In the genomic region with DNA sequence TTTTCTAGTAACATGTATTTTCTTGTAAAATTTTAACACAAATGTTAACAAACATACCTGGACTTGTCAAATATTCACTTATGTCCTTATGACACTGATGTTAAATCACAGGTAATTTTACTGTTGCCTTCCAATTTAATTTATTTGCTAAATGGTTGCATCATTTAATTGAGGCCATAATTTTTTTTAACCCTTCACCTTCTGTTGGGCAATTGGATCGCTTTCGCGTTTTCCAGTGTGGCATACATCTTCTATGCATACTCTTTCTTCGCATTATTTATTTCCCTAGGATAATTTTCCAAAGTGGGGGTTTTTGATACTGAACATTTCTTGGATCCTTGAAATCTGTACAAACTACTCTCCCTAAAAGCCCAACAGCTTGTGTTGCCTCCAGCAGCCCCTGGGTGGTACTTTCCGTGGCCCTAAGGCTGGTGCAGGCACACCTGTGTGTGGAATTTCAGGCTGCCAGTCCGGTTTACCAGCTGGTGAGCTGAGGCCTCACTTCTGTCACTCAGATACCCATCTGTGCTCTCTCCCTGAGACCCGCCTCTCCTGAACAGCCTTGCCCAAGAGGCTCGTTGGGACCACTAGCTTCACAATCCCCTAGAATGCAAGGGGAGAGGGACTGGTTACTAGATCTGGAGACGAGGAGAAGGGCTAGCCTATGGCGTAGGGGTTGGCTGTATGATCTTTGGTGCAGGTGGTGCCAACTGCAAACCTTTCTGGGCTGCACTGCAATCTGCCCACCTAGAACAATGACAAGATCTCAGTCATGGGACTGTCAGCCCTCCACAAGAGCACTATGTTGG, we compare ENCODE assay signal across 15 cellular contexts. TPM values are rescaled to one million over a fixed set of nuclear protein-coding genes. Genes with fewer than 3 reads are reported as not detected.
DNase-seq lines count a peak whose midpoint lies in the region; ATAC-seq and TF ChIP-seq lines count a peak whose summit lies in the region.
"Had no signal": no experiment of that assay in that cellular context is flagged by ENCODE, and none has a peak within 500 bp of the region (broad histone marks: within the 10 kb centered on the region; RNA-seq: fewer than 3 reads in every experiment).

No MANE protein-coding gene starts in this region.

- DNase-seq in DMS53 (lab: John Stamatoyannopoulos, UW): peak; percentile 81
- DNase-seq in left kidney (ENCODE audit: low read depth, low spot score): peak; percentile 41
- DNase-seq in kidney tubule cell (ENCODE audit: low spot score): no peak
- no peak for DNase-seq in SKM-1 (lab: John Stamatoyannopoulos, UW; ENCODE audit: unreplicated experiment)
- no peak for DNase-seq in A172 (ENCODE audit: low spot score)
- DNase-seq: GDM1; H9; stimulated activated CD4-positive, alpha-beta T cell treated with anti-CD3 and anti-CD28 coated beads, Interleukin-2, amount 100 ng/mL, for 48 hours; T1000 had no signal

- no peak for ATAC-seq in HG03135 (IDR thresholded peaks at IDR 0.05; ENCODE audit: unreplicated experiment)
- ATAC-seq: stimulated activated memory B cell treated with anti-CD40 and anti-IgM and Interleukin-4, amounts not matched to agents 10 μg/mL and 1 μg/mL and 100 μg/mL, for 72 hours had no signal

- peak overlapping the region; percentile 90 for H3K27ac ChIP-seq in 22Rv1
- H3K27ac ChIP-seq: BLaER1 had no signal

- TF ChIP-seq CTCF in 22Rv1 (IDR thresholded peaks at IDR 0.05): no peak

TF ChIP-seq in PFSK-1, 5 proteins besides CTCF, POLR2A, EP300 and RAD21:
- TF ChIP-seq, protein P1, sequence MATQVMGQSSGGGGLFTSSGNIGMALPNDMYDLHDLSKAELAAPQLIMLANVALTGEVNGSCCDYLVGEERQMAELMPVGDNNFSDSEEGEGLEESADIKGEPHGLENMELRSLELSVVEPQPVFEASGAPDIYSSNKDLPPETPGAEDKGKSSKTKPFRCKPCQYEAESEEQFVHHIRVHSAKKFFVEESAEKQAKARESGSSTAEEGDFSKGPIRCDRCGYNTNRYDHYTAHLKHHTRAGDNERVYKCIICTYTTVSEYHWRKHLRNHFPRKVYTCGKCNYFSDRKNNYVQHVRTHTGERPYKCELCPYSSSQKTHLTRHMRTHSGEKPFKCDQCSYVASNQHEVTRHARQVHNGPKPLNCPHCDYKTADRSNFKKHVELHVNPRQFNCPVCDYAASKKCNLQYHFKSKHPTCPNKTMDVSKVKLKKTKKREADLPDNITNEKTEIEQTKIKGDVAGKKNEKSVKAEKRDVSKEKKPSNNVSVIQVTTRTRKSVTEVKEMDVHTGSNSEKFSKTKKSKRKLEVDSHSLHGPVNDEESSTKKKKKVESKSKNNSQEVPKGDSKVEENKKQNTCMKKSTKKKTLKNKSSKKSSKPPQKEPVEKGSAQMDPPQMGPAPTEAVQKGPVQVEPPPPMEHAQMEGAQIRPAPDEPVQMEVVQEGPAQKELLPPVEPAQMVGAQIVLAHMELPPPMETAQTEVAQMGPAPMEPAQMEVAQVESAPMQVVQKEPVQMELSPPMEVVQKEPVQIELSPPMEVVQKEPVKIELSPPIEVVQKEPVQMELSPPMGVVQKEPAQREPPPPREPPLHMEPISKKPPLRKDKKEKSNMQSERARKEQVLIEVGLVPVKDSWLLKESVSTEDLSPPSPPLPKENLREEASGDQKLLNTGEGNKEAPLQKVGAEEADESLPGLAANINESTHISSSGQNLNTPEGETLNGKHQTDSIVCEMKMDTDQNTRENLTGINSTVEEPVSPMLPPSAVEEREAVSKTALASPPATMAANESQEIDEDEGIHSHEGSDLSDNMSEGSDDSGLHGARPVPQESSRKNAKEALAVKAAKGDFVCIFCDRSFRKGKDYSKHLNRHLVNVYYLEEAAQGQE (IDR thresholded peaks at IDR 0.05; ENCODE audit: insufficient read depth in 1 of 2, low read depth in 2 of 2, low read length in 2 of 2): no peak
- TF ChIP-seq POLR2AphosphoS5 (IDR thresholded peaks at IDR 0.05; ENCODE audit: low read depth, low read length): peak; percentile 11; the same call in 1 of the 2 replicates

RNA-seq across cellular contexts. Expression of a gene that starts 11.2 kb away (rescaled TPM):
- polyA plus RNA-seq in PFSK-1 (2012; ENCODE audit: insufficient read length, low read depth): 0.18 TPM
- 0.05 TPM in 1 of 2 replicates, not detected in the other for total RNA-seq in A172 (2014; rRNA removed; shearing (Covaris generic))

RNA-seq across cellular contexts. Expression of a gene that starts 15.8 kb away (rescaled TPM):
- polyA plus RNA-seq in PFSK-1 (2012; ENCODE audit: insufficient read length, low read depth): 0.28 TPM
- total RNA-seq in A172 (2014; rRNA removed; shearing (Covaris generic)): not detected in 2 replicates
- total RNA-seq: RPMI7951 had no signal

RNA-seq across cellular contexts. Expression of a gene that starts 23.3 kb away (rescaled TPM):
- 48.5 TPM for polyA plus RNA-seq in PFSK-1 (2012; ENCODE audit: insufficient read length, low read depth)
- 64.0 and 65.7 TPM in 2 replicates for total RNA-seq in A172 (2014; rRNA removed; shearing (Covaris generic))

RNA-seq across cellular contexts. Expression of a gene that starts 35.2 kb away (rescaled TPM):
- 26.3 TPM for polyA plus RNA-seq in PFSK-1 (2012; ENCODE audit: insufficient read length, low read depth)
- 58.7 and 68.1 TPM in 2 replicates for total RNA-seq in A172 (2014; rRNA removed; shearing (Covaris generic))

Comparison
In these comparisons a context has a peak if more than half of its experiments do, and no peak if none do; other contexts are left out.
1. DNase-seq: peak in DMS53 (single experiment) and left kidney (single experiment); none in kidney tubule cell (single experiment), SKM-1 (single experiment) and A172 (single experiment).